Comparison of ENCODE assay signal across 8 cellular contexts in the genomic region with DNA sequence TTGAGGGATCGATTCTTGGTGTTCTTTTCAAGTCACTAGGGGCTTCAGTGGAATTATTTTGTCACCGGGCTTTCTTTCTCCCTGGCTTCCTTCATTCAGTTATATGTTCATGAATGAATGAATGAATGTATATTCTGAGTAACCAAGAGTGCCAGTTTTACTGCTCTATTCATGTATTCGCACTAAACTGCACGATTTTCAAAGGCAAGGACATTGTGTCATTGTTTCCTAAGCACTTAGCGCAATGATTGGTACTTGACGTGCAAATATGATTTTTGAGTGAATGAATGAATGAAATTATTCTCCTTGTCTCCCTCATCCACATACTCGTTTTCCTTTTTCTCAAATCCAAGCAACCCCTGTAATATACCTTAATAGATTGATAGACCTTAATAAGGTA. TPM values are rescaled to one million over a fixed set of nuclear protein-coding genes. Genes with fewer than 3 reads are reported as not detected.
A peak's percentile ranks its signal among the peaks of the same experiment; 100 is the strongest.
DNase-seq lines count a peak whose midpoint lies in the region; ATAC-seq and TF ChIP-seq lines count a peak whose summit lies in the region.

No MANE protein-coding gene starts in this region.

- H3K9me3 Mint-ChIP-seq in natural killer cell treated with Interleukin-12 subunit alpha and Interleukin-12 subunit beta and Interleukin-15 and Interleukin-18, amount 100 ng/mL, for 72 hours, result no peaks in the 10 kb centered on the region

- H3K4me3 ChIP-seq in BLaER1 treated with 17β-estradiol and CSF1 and Interleukin-3, amounts not matched to agents 10 nM and 100 nM, result peak overlapping the region; percentile 65 to 89 (median 79)
- peak overlapping the region; percentile 98 for H3K4me3 ChIP-seq in choroid plexus epithelial cell (ENCODE audit: low read depth, low read length)

- no peaks in the 10 kb centered on the region for H3K27me3 ChIP-seq in BLaER1 treated with 17β-estradiol and CSF1 and Interleukin-3, amounts not matched to agents 10 nM and 100 nM

- peak overlapping the region; percentile 90 for H3K4me3 Mint-ChIP-seq in natural killer cell treated with Interleukin-12 subunit alpha and Interleukin-12 subunit beta and Interleukin-15 and Interleukin-18, amount 100 ng/mL, for 72 hours

- H3K27me3 Mint-ChIP-seq in natural killer cell treated with Interleukin-12 subunit alpha and Interleukin-12 subunit beta and Interleukin-15 and Interleukin-18, amount 100 ng/mL, for 72 hours, result no peaks in the 10 kb centered on the region

- H3K27ac ChIP-seq in BLaER1 treated with 17β-estradiol and CSF1 and Interleukin-3, amounts not matched to agents 10 nM and 100 nM, result peak overlapping the region; percentile 92 to 99 (median 95)
- peak overlapping the region; percentile 95 for H3K27ac ChIP-seq in KOPT-K1 (ENCODE audit: low read depth, low read length, poor library complexity, severe bottlenecking)

- peak overlapping the region; percentile 79 to 95 (median 89) for H3K4me2 ChIP-seq in BLaER1 treated with 17β-estradiol and CSF1 and Interleukin-3, amounts not matched to agents 10 nM and 100 nM

- peaks cover 14 to 20% (median 17%) of the 10 kb centered on the region in 10 experiments; a peak in 19 of 20 replicates for H3K4me1 ChIP-seq in BLaER1 treated with 17β-estradiol and CSF1 and Interleukin-3, amounts not matched to agents 10 nM and 100 nM

- DNase-seq in choroid plexus epithelial cell (ENCODE audit: low read depth) (no peak), HuH-7.5 (ENCODE audit: low spot score) (no peak), amniotic stem cell (lab: John Stamatoyannopoulos, UW) (no peak)
- no peak for DNase-seq in natural killer cell treated with Interleukin-12 subunit alpha and Interleukin-12 subunit beta and Interleukin-15 and Interleukin-18, amount 100 ng/mL, for 72 hours (ENCODE audit: low spot score)

- H3K4me1 Mint-ChIP-seq in natural killer cell treated with Interleukin-12 subunit alpha and Interleukin-12 subunit beta and Interleukin-15 and Interleukin-18, amount 100 ng/mL, for 72 hours (ENCODE audit: low read depth in 2 of 2), result peaks cover 10 to 15% of the 10 kb centered on the region in 2 donors

- no peaks in the 10 kb centered on the region for H3K9me3 ChIP-seq in BLaER1 treated with 17β-estradiol and CSF1 and Interleukin-3, amounts not matched to agents 10 nM and 100 nM (replicated peaks in 1 of 11)
- no peaks in the 10 kb centered on the region for H3K9me3 ChIP-seq in KOPT-K1 (ENCODE audit: insufficient read depth, low read length, poor library complexity, severe bottlenecking)

- no peaks in the 10 kb centered on the region for H3K36me3 ChIP-seq in BLaER1 treated with 17β-estradiol and CSF1 and Interleukin-3, amounts not matched to agents 10 nM and 100 nM
- no peaks in the 10 kb centered on the region for H3K36me3 ChIP-seq in KOPT-K1 (ENCODE audit: insufficient read depth, low read length)

- H4K20me1 ChIP-seq in BLaER1 treated with 17β-estradiol and CSF1 and Interleukin-3, amounts not matched to agents 10 nM and 100 nM, result no peaks in the 10 kb centered on the region

- H3K27ac Mint-ChIP-seq in natural killer cell treated with Interleukin-12 subunit alpha and Interleukin-12 subunit beta and Interleukin-15 and Interleukin-18, amount 100 ng/mL, for 72 hours, result peak overlapping the region; percentile 97 to 99

- no peak for ATAC-seq in natural killer cell treated with Interleukin-12 subunit alpha and Interleukin-12 subunit beta and Interleukin-15 and Interleukin-18, amount 100 ng/mL, for 72 hours
- ATAC-seq in GM18861 (IDR thresholded peaks at IDR 0.05; ENCODE audit: unreplicated experiment) (no peak), GM21737 (IDR thresholded peaks at IDR 0.05; ENCODE audit: unreplicated experiment) (no peak)

- peaks cover 6% of the 10 kb centered on the region for H3K36me3 Mint-ChIP-seq in natural killer cell treated with Interleukin-12 subunit alpha and Interleukin-12 subunit beta and Interleukin-15 and Interleukin-18, amount 100 ng/mL, for 72 hours

- no peak for TF ChIP-seq CTCF in choroid plexus epithelial cell (conservative IDR thresholded peaks at IDR 0.05; ENCODE audit: low read depth, low read length)

- H3K9ac ChIP-seq in BLaER1 treated with 17β-estradiol and CSF1 and Interleukin-3, amounts not matched to agents 10 nM and 100 nM, result peak overlapping the region; percentile 80 to 98 (median 90)

RNA-seq across cellular contexts. Expression of a gene that starts 0.8 kb away (rescaled TPM):
- 1 to 10 TPM; 4.6 to 5.0 TPM for total RNA-seq in natural killer cell treated with Interleukin-12 subunit alpha and Interleukin-12 subunit beta and Interleukin-15 and Interleukin-18, amount 100 ng/mL, for 72 hours

RNA-seq across cellular contexts. Expression of a gene that starts 34.8 kb away (rescaled TPM):
- total RNA-seq in natural killer cell treated with Interleukin-12 subunit alpha and Interleukin-12 subunit beta and Interleukin-15 and Interleukin-18, amount 100 ng/mL, for 72 hours, result 10 to 100 TPM; 40.8 to 76.6 TPM
